8 cellular contexts compared by ENCODE assay signal in genomic region chr5:11992518-11992917, GRCh38.
"Had no signal": no experiment of that assay in that cellular context is flagged by ENCODE, and none has a peak within 500 bp of the region (broad histone marks: within the 10 kb centered on the region; RNA-seq: fewer than 3 reads in every experiment).

No MANE protein-coding gene starts in this region.

- H3K4me2 ChIP-seq: GM23338 had no signal

- H3K4me3 ChIP-seq: GM23338, K562 had no signal

- H3K4me1 Mint-ChIP-seq: GM23338, H9 had no signal

- H3K27ac Mint-ChIP-seq: H9 had no signal

- H2AFZ ChIP-seq: GM23338 had no signal

- H3K4me3 Mint-ChIP-seq: GM23338, H9 had no signal

- DNase-seq: H9, HCEC 1CT, IMR-90 had no signal

- H3K27ac ChIP-seq: HL-60 had no signal

- FAIRE-seq: H1, H54, K562 had no signal

- ATAC-seq: GM23338, K562 had no signal
